Comparison of ENCODE assay signal across 23 cellular contexts in the genomic region with DNA sequence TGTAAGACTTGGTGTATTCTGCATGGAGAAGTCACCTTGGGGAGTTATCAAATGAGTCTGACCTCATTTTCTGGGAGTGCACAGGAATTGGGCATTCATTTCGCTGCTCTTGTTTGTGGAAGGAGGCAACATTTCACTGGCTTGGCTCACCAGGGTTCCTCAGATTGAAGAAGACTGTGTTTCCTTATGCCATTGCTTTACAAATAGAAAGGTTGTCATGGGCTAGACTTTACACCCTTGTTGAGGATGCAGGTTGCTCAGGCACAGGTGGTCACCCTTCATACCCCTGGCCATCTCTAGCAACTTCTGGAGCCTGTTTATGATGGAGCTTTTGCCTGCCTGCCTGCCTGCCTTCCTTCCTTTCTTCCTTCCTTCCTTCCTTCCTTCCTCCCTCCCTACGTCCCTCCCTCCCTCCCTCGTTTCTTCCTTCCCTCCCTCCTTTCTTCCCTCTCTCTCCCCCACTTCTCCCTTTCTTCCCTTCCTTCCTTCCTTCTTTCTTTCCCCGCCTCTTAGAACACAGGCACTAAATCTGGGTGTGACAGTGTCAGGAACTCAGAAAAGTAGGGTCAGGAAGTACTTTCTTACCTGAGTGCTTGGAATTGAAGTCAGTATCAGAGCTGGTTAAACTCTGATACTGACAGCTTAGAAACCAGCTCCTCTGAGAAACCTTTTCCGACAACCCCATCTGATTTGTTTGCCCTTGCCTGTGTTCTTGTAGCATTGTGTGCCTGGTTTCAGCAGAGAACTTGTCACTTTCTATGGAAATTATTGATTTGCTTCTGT.
DNase-seq lines count a peak whose midpoint lies in the region; ATAC-seq and TF ChIP-seq lines count a peak whose summit lies in the region.
"Had no signal": no experiment of that assay in that cellular context is flagged by ENCODE, and none has a peak within 500 bp of the region (broad histone marks: within the 10 kb centered on the region; RNA-seq: fewer than 3 reads in every experiment).

No MANE protein-coding gene starts in this region.

- H3K4me1 Mint-ChIP-seq in activated T-helper 17 cell treated with anti-CD3 and anti-CD28 coated beads, Interleukin-2, amount 50 U/mL, for 72 hours, result peaks cover 5% of the 10 kb centered on the region
- no peaks in the 10 kb centered on the region for H3K4me1 Mint-ChIP-seq in activated CD8-positive, alpha-beta T cell treated with anti-CD3 and anti-CD28 coated beads, Interleukin-2, amount 10 ng/mL, durations not matched to agents 7 days and 5 days (ENCODE audit: low read depth)

- no peaks in the 10 kb centered on the region for H3K9me3 ChIP-seq in colonic mucosa
- no peaks in the 10 kb centered on the region for H3K9me3 ChIP-seq in mucosa of descending colon
- H3K9me3 ChIP-seq: SJCRH30 had no signal

- no peaks in the 10 kb centered on the region for H3K27me3 ChIP-seq in colonic mucosa
- no peaks in the 10 kb centered on the region for H3K27me3 ChIP-seq in rectal smooth muscle tissue (ENCODE audit: control insufficient read depth, insufficient read depth, low read length)
- H3K27me3 ChIP-seq: SJCRH30 had no signal

- H3K9me3 Mint-ChIP-seq in activated T-helper 17 cell treated with anti-CD3 and anti-CD28 coated beads, Interleukin-2, amount 50 U/mL, for 72 hours, result peaks cover 3% of the 10 kb centered on the region
- H3K9me3 Mint-ChIP-seq in activated CD8-positive, alpha-beta T cell treated with anti-CD3 and anti-CD28 coated beads, Interleukin-2, amount 10 ng/mL, durations not matched to agents 7 days and 5 days (ENCODE audit: insufficient read depth), result no peaks in the 10 kb centered on the region

- peak overlapping the region; percentile 7 for H3K4me3 Mint-ChIP-seq in activated T-helper 17 cell treated with anti-CD3 and anti-CD28 coated beads, Interleukin-2, amount 50 U/mL, for 72 hours
- H3K4me3 Mint-ChIP-seq in activated CD8-positive, alpha-beta T cell treated with anti-CD3 and anti-CD28 coated beads, Interleukin-2, amount 10 ng/mL, durations not matched to agents 7 days and 5 days, result no peak overlapping the region

- H3K36me3 Mint-ChIP-seq in activated T-helper 17 cell treated with anti-CD3 and anti-CD28 coated beads, Interleukin-2, amount 50 U/mL, for 72 hours (ENCODE audit: low read depth), result no peaks in the 10 kb centered on the region
- no peaks in the 10 kb centered on the region for H3K36me3 Mint-ChIP-seq in activated CD8-positive, alpha-beta T cell treated with anti-CD3 and anti-CD28 coated beads, Interleukin-2, amount 10 ng/mL, durations not matched to agents 7 days and 5 days (ENCODE audit: low read depth)
- H3K36me3 Mint-ChIP-seq: CD4-positive, alpha-beta memory T cell had no signal

- ATAC-seq in activated T-helper 17 cell treated with anti-CD3 and anti-CD28 coated beads, Interleukin-2, amount 50 U/mL, for 72 hours (replicated peaks), result peak; percentile 34
- ATAC-seq in mucosa of descending colon, result peak; percentile 77
- no peak for ATAC-seq in HG03457 (IDR thresholded peaks at IDR 0.05; ENCODE audit: unreplicated experiment)
- ATAC-seq in activated CD8-positive, alpha-beta T cell treated with anti-CD3 and anti-CD28 coated beads, Interleukin-2, amount 10 ng/mL, durations not matched to agents 7 days and 5 days, result no peak
- no peak for ATAC-seq in GM21737 (IDR thresholded peaks at IDR 0.05; ENCODE audit: unreplicated experiment)
- ATAC-seq: HepG2, Right ventricle myocardium inferior had no signal

- POLR2A ChIA-PET in activated CD8-positive, alpha-beta T cell treated with anti-CD3 and anti-CD28 coated beads, Interleukin-2, amount 10 ng/mL, durations not matched to agents 7 days and 5 days (lab: Charles Lee), result no interaction called here

- peak overlapping the region in 1 of 2 donors; percentile 62 for H3K9ac ChIP-seq in colonic mucosa (ENCODE audit: low read depth in 2 of 2, low read length in 2 of 2)
- H3K9ac ChIP-seq in rectal smooth muscle tissue (ENCODE audit: low read length), result no peak overlapping the region
- H3K9ac ChIP-seq: GM23248 had no signal

- H3K36me3 ChIP-seq in colonic mucosa (no peaks in the 10 kb centered on the region), mucosa of descending colon (ENCODE audit: low read depth) (no peaks in the 10 kb centered on the region), rectal smooth muscle tissue (ENCODE audit: control insufficient read depth, insufficient read depth, low read length) (no peaks in the 10 kb centered on the region)
- H3K36me3 ChIP-seq: SJCRH30 had no signal

- H3K27me3 Mint-ChIP-seq in activated T-helper 17 cell treated with anti-CD3 and anti-CD28 coated beads, Interleukin-2, amount 50 U/mL, for 72 hours, result peaks cover 29% of the 10 kb centered on the region
- peaks cover 19% of the 10 kb centered on the region for H3K27me3 Mint-ChIP-seq in activated CD8-positive, alpha-beta T cell treated with anti-CD3 and anti-CD28 coated beads, Interleukin-2, amount 10 ng/mL, durations not matched to agents 7 days and 5 days (ENCODE audit: low read depth)

- intact Hi-C loops in colonic mucosa (cut with DNase I), result no loop called here
- intact Hi-C loops in mucosa of descending colon (cut with DNase I, micrococcal nuclease), result no loop called here

- H3K27ac ChIP-seq in colonic mucosa (peak overlapping the region; percentile 78), rectal smooth muscle tissue (ENCODE audit: low read depth, low read length) (no peak overlapping the region)
- H3K27ac ChIP-seq: GM23248, SJCRH30 had no signal

- CTCF ChIA-PET in activated CD8-positive, alpha-beta T cell treated with anti-CD3 and anti-CD28 coated beads, Interleukin-2, amount 10 ng/mL, durations not matched to agents 7 days and 5 days (lab: Charles Lee), result no interaction called here

- no peak for TF ChIP-seq CTCF in colonic mucosa (IDR thresholded peaks at IDR 0.05)
- TF ChIP-seq CTCF in mucosa of descending colon (IDR thresholded peaks at IDR 0.05), result no peak

- H3K4me3 ChIP-seq in colonic mucosa (peak overlapping the region; percentile 0), mucosa of descending colon (peak overlapping the region; percentile 4), rectal smooth muscle tissue (ENCODE audit: low read length) (peak overlapping the region; percentile 51)
- H3K4me3 ChIP-seq: GM23248, SJCRH30 had no signal

- H3K4me1 ChIP-seq in colonic mucosa (no peaks in the 10 kb centered on the region), mucosa of descending colon (ENCODE audit: low read depth) (peaks cover 5% of the 10 kb centered on the region), rectal smooth muscle tissue (ENCODE audit: control insufficient read depth, insufficient read depth, low read length) (no peaks in the 10 kb centered on the region)
- H3K4me1 ChIP-seq: SJCRH30 had no signal

- H3K27ac Mint-ChIP-seq in activated T-helper 17 cell treated with anti-CD3 and anti-CD28 coated beads, Interleukin-2, amount 50 U/mL, for 72 hours, result no peak overlapping the region
- no peak overlapping the region for H3K27ac Mint-ChIP-seq in activated CD8-positive, alpha-beta T cell treated with anti-CD3 and anti-CD28 coated beads, Interleukin-2, amount 10 ng/mL, durations not matched to agents 7 days and 5 days
- H3K27ac Mint-ChIP-seq: CD4-positive, alpha-beta memory T cell had no signal

- DNase-seq in colonic mucosa (peak; percentile 25), mucosa of descending colon (peak in 1 of 3 donors; percentile 32)
- DNase-seq in activated CD8-positive, alpha-beta T cell treated with anti-CD3 and anti-CD28 coated beads, Interleukin-2, amount 10 ng/mL, durations not matched to agents 7 days and 5 days, result no peak
- DNase-seq: C1 segment of cervical spinal cord; CD4-positive, alpha-beta memory T cell; COR-L47; DMS53; GM23248; H7; MV-4-11; NCI-H1105; NCI-H1436 treated with DMSO at 0.1 percent for 48 hours; NCI-H187 treated with DMSO at 0.1 percent for 48 hours; NCI-H2107; NCI-H524; NCI-H748 treated with DMSO at 0.1 percent for 48 hours; SJCRH30 had no signal

Comparison
In these comparisons a context has a peak if more than half of its experiments do, and no peak if none do; other contexts are left out.
1. ATAC-seq: peak in activated T-helper 17 cell treated with anti-CD3 and anti-CD28 coated beads, Interleukin-2, amount 50 U/mL, for 72 hours (single experiment) and mucosa of descending colon (single experiment); none in HG03457 (single experiment), activated CD8-positive, alpha-beta T cell treated with anti-CD3 and anti-CD28 coated beads, Interleukin-2, amount 10 ng/mL, durations not matched to agents 7 days and 5 days (single experiment) and GM21737 (single experiment).
2. H3K4me3 ChIP-seq: peak in every context shown above with its lines; median percentile 51 in rectal smooth muscle tissue; 4 in mucosa of descending colon; 0 in colonic mucosa.